In the genomic region with DNA sequence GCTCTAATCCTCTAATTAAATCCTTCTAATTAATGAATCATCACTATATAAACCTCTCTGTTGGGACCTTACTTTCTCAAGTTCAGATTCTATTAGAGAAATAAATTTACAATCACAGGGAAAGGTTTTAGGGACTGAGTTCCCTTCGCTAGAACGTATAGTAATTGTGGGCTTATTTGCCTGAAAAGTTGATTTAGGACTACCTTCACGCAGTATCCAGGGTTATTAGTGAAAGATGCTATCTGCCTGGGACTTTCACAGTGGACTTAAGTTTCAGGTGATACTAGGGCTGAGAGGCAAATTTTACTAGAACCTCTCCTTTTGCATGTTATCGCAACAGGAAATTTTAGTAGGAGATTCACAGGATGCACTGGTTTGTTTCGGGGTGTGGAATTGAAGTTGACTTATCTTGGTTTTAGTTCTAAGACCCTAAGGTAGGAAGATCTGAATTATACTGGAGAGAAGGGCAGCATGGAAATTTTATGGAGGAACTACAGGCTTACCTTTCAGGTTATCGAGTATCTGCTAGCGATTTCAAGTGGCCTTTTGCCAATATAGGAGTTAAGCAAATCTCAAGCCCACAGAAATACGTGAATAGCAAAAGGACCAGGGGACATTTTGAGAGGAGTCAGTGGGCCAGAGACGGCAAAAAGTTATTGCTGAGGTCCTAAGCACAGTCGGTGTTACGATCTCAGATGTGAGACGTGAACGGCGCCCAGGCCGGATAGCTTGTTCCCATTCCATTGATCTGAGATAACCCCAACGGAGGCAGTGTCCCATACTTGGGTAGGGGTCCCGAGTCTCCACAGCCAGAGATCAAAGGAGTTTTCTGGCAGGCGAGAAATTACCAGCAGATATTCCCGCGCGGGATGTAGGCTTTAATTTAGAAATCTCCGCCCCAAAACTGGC, we compare ENCODE assay signal across 8 cellular contexts. TPM values are rescaled to one million over a fixed set of nuclear protein-coding genes. Genes with fewer than 3 reads are reported as not detected.
DNase-seq lines count a peak whose midpoint lies in the region; ATAC-seq and TF ChIP-seq lines count a peak whose summit lies in the region.

No MANE protein-coding gene starts in this region.

- WGBS in testis, 2 donors: 6 to 9% methylated on average over 22 of the region's 22 CpGs

- peak in 2 of 3 donors; percentile 5 to 53 for DNase-seq in CD4-positive, CD25-positive, alpha-beta regulatory T cell
- DNase-seq in NOMO-1 treated with dmso at 0.1 percent for 144 hours (lab: John Stamatoyannopoulos, UW; ENCODE audit: unreplicated experiment) (peak; percentile 31), lower lobe of right lung (no peak), testis (peak; percentile 50), HuH-7.5 (ENCODE audit: low spot score) (no peak), germinal center (ENCODE audit: low spot score) (no peak)
- DNase-seq in central memory CD8-positive, alpha-beta T cell (ENCODE audit: low spot score in 2 of 2): no peak

- peak overlapping the region; percentile 98 to 100 (median 100) for H3K4me3 Mint-ChIP-seq in CD4-positive, CD25-positive, alpha-beta regulatory T cell
- H3K4me3 Mint-ChIP-seq in central memory CD8-positive, alpha-beta T cell: peak overlapping the region; percentile 99

- peak overlapping the region; percentile 92 for H3K27ac ChIP-seq in CD4-positive, CD25-positive, alpha-beta regulatory T cell (ENCODE audit: insufficient read depth, low read length, poor library complexity, severe bottlenecking)
- H3K27ac ChIP-seq in lower lobe of right lung (peak overlapping the region; percentile 98), testis (peak overlapping the region; percentile 84 to 94)

- peak overlapping the region; percentile 98 to 100 (median 99) for H3K27ac Mint-ChIP-seq in CD4-positive, CD25-positive, alpha-beta regulatory T cell
- peak overlapping the region; percentile 96 for H3K27ac Mint-ChIP-seq in central memory CD8-positive, alpha-beta T cell (ENCODE audit: low read depth)

- peak overlapping the region; percentile 93 for H3K4me3 ChIP-seq in CD4-positive, CD25-positive, alpha-beta regulatory T cell (ENCODE audit: low read depth, low read length)
- H3K4me3 ChIP-seq in lower lobe of right lung: peak overlapping the region; percentile 88
- H3K4me3 ChIP-seq in testis: peak overlapping the region; percentile 75 to 81

- H3K9me3 ChIP-seq in CD4-positive, CD25-positive, alpha-beta regulatory T cell (ENCODE audit: control insufficient read depth in 2 of 2, low read length in 2 of 2): no peaks in the 10 kb centered on the region
- H3K9me3 ChIP-seq in lower lobe of right lung (no peaks in the 10 kb centered on the region), testis (no peaks in the 10 kb centered on the region)

- no peaks in the 10 kb centered on the region for H3K27me3 ChIP-seq in CD4-positive, CD25-positive, alpha-beta regulatory T cell (ENCODE audit: control insufficient read depth, insufficient read depth, low read length)
- H3K27me3 ChIP-seq in lower lobe of right lung (ENCODE audit: low read depth) (no peaks in the 10 kb centered on the region), testis (no peaks in the 10 kb centered on the region)

- H3K36me3 ChIP-seq in CD4-positive, CD25-positive, alpha-beta regulatory T cell (ENCODE audit: control insufficient read depth, insufficient read depth, low read length): no peaks in the 10 kb centered on the region
- H3K36me3 ChIP-seq in lower lobe of right lung (no peaks in the 10 kb centered on the region), testis (ENCODE audit: low read depth, missing control alignments) (no peaks in the 10 kb centered on the region)

- no peaks in the 10 kb centered on the region for H3K9me3 Mint-ChIP-seq in CD4-positive, CD25-positive, alpha-beta regulatory T cell
- H3K9me3 Mint-ChIP-seq in central memory CD8-positive, alpha-beta T cell: no peaks in the 10 kb centered on the region

- peaks cover 4 to 61% (median 42%) of the 10 kb centered on the region in 4 donors for H3K4me1 Mint-ChIP-seq in CD4-positive, CD25-positive, alpha-beta regulatory T cell
- peaks cover 46% of the 10 kb centered on the region for H3K4me1 Mint-ChIP-seq in central memory CD8-positive, alpha-beta T cell

- H3K4me1 ChIP-seq in CD4-positive, CD25-positive, alpha-beta regulatory T cell (ENCODE audit: control insufficient read depth, insufficient read depth, low read length, poor library complexity, severe bottlenecking): peaks cover 44% of the 10 kb centered on the region
- peaks cover 45% of the 10 kb centered on the region for H3K4me1 ChIP-seq in lower lobe of right lung
- peaks cover 16% of the 10 kb centered on the region for H3K4me1 ChIP-seq in testis

- no peak for ATAC-seq in CD4-positive, CD25-positive, alpha-beta regulatory T cell (ENCODE audit: low read depth in 2 of 2)
- ATAC-seq in GM21515 (IDR thresholded peaks at IDR 0.05; ENCODE audit: unreplicated experiment) (peak; percentile 29), lower lobe of right lung (peak; percentile 26 to 32)
- no peak for ATAC-seq in central memory CD8-positive, alpha-beta T cell (replicated peaks; ENCODE audit: extremely low read depth, poor library complexity, severe bottlenecking)

- peaks cover 4% of the 10 kb centered on the region for H3K36me3 Mint-ChIP-seq in CD4-positive, CD25-positive, alpha-beta regulatory T cell
- peaks cover 18% of the 10 kb centered on the region for H3K36me3 Mint-ChIP-seq in central memory CD8-positive, alpha-beta T cell (ENCODE audit: insufficient read depth)

- intact Hi-C loops in lower lobe of right lung (cut with DNase I): loop anchor here (10.0 kb wide), 2 partner anchors 87 to 227 kb away; no protein-coding TSS in a partner anchor
- intact Hi-C loops in testis (cut with DNase I; ENCODE audit: low total_unique reads): loop anchor here (5.0 to 10.0 kb wide), 3 partner anchors 90 to 437 kb away; partner anchors contain the start of gene AHCYL1

- TF ChIP-seq CTCF in lower lobe of right lung (IDR thresholded peaks at IDR 0.05) (no peak), testis (IDR thresholded peaks at IDR 0.05) (no peak)

- no peak for TF ChIP-seq POLR2A in testis (IDR thresholded peaks at IDR 0.05)

- H3K27me3 Mint-ChIP-seq in CD4-positive, CD25-positive, alpha-beta regulatory T cell: peaks cover 5% of the 10 kb centered on the region
- no peaks in the 10 kb centered on the region for H3K27me3 Mint-ChIP-seq in central memory CD8-positive, alpha-beta T cell

RNA-seq across cellular contexts. Expression of gene GNAI3, which starts 0.7 kb away (rescaled TPM):
- 7.4 TPM for total RNA-seq in CD4-positive, CD25-positive, alpha-beta regulatory T cell
- polyA plus RNA-seq in CD4-positive, CD25-positive, alpha-beta regulatory T cell: 10 to 100 TPM in 2 of 4 donors, 1 to 10 TPM in 2; 9.4 to 10.3 (median 9.9) TPM
- total RNA-seq in lower lobe of right lung: 6.7 TPM
- 1 to 10 TPM; 5.8 to 5.9 TPM for total RNA-seq in testis
- 5.7 TPM for polyA plus RNA-seq in testis (ENCODE audit: insufficient read depth, low read depth, low replicate concordance)

RNA-seq across cellular contexts. Expression of gene GPR61, which starts 8.0 kb away (rescaled TPM):
- 0.20 TPM for total RNA-seq in CD4-positive, CD25-positive, alpha-beta regulatory T cell
- under 1 TPM in 2 of 4 donors, not detected in 2; 0.43 TPM for polyA plus RNA-seq in CD4-positive, CD25-positive, alpha-beta regulatory T cell
- total RNA-seq in lower lobe of right lung (not detected), testis (1 to 10 TPM; 2.5 to 4.1 TPM)
- polyA plus RNA-seq in testis (ENCODE audit: insufficient read depth, low read depth, low replicate concordance): 0.91 TPM

RNA-seq across cellular contexts. Expression of gene AMIGO1, which starts 38.1 kb away (rescaled TPM):
- 6.6 TPM for total RNA-seq in CD4-positive, CD25-positive, alpha-beta regulatory T cell
- 10 to 100 TPM in 3 of 4 donors, 1 to 10 TPM in 1; 5.2 to 17.1 (median 11.8) TPM for polyA plus RNA-seq in CD4-positive, CD25-positive, alpha-beta regulatory T cell
- total RNA-seq in lower lobe of right lung (9.1 TPM), testis (1 to 10 TPM; 5.1 to 6.0 TPM)
- polyA plus RNA-seq in testis (ENCODE audit: insufficient read depth, low read depth, low replicate concordance): 6.7 TPM

RNA-seq across cellular contexts. Expression of gene CYB561D1, which starts 53.8 kb away (rescaled TPM):
- 30.7 TPM for total RNA-seq in CD4-positive, CD25-positive, alpha-beta regulatory T cell
- polyA plus RNA-seq in CD4-positive, CD25-positive, alpha-beta regulatory T cell: 10 to 100 TPM; 11.5 to 22.7 (median 18.7) TPM
- 15.1 TPM for total RNA-seq in lower lobe of right lung
- 10 to 100 TPM in 1 of 2 donors, 1 to 10 TPM in 1; 8.0 to 11.5 TPM for total RNA-seq in testis
- polyA plus RNA-seq in testis (ENCODE audit: insufficient read depth, low read depth, low replicate concordance): 8.0 TPM

Comparison
In these comparisons a context has a peak if more than half of its experiments do, and no peak if none do; other contexts are left out.
1. ATAC-seq: peak in GM21515 (single experiment) and lower lobe of right lung (2 of 2); none in CD4-positive, CD25-positive, alpha-beta regulatory T cell (0 of 2) and central memory CD8-positive, alpha-beta T cell (single experiment).
2. DNase-seq: peak in CD4-positive, CD25-positive, alpha-beta regulatory T cell (2 of 3), NOMO-1 treated with dmso at 0.1 percent for 144 hours (single experiment) and testis (single experiment); none in central memory CD8-positive, alpha-beta T cell (0 of 2), lower lobe of right lung (single experiment), HuH-7.5 (single experiment) and germinal center (single experiment).
3. Peak in every context shown above with its lines, with median percentiles within 50 percentile points of each other: H3K27ac ChIP-seq and H3K4me3 ChIP-seq.